ENCODE assay signal across 8 cellular contexts in the genomic region with DNA sequence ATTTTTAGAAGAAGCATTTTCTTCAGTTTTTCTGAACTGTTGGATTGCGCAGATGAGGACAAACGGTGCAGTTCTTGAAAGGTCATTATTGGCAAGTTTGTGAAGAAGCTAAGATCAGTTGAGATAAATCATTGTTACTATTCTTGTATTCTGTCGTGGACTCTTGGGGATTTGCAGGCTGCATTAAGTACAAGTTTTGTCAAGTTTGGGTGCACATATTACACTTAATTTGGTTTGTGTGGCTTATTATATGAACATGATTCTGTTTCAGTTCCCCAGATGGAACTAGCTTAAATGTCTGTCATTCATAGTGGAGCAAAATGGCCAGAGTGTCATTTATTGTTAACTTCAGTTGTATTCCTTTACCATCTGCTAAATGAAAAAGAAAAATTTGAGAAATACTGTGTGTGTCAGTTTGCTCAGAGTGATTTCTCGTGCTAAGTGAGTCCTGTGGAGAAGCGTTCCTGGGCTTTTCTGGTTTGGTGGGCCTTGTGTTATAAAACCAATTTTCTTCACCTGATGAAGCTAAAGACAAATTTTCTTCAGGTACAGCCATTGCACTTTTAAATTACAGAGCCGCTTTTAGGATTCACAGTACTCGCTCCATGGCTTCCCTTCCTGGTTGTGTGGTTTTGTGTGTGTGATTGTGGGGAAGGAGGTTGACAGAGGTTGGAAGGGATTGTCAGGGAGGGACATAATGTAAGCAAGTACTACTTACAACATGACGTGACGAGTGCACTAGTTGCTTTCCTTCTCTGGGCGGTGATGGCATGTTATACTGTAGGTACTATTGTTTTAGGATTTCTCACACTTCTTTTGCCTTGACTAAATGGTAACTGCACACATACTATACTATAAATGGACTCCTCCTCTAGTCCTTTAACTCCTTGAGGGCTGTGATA. TPM values are rescaled to one million over a fixed set of nuclear protein-coding genes. Genes with fewer than 3 reads are reported as not detected.
A peak's percentile ranks its signal among the peaks of the same experiment; 100 is the strongest.
DNase-seq lines count a peak whose midpoint lies in the region; ATAC-seq and TF ChIP-seq lines count a peak whose summit lies in the region.

No MANE protein-coding gene starts in this region.

- H3K27me3 ChIP-seq in OCI-LY1 (ENCODE audit: insufficient read depth, low read length), result no peaks in the 10 kb centered on the region
- no peaks in the 10 kb centered on the region for H3K27me3 ChIP-seq in parathyroid adenoma (ENCODE audit: control insufficient read depth, insufficient read depth, low read length)

- H3K4me3 ChIP-seq in OCI-LY1 (ENCODE audit: low read depth, low read length, poor library complexity, severe bottlenecking), result peak overlapping the region; percentile 69
- peak overlapping the region; percentile 57 for H3K4me3 ChIP-seq in parathyroid adenoma (ENCODE audit: low read depth, low read length)

- H3K27ac ChIP-seq in OCI-LY1 (ENCODE audit: low read depth, low read length, poor library complexity, severe bottlenecking), result peak overlapping the region; percentile 45
- H3K27ac ChIP-seq in parathyroid adenoma, result no peak overlapping the region

- H3K36me3 ChIP-seq in OCI-LY1 (ENCODE audit: insufficient read depth, low read length), result no peaks in the 10 kb centered on the region; the same call in 1 of the 2 replicates
- no peaks in the 10 kb centered on the region for H3K36me3 ChIP-seq in parathyroid adenoma (ENCODE audit: control insufficient read depth, insufficient read depth, low read length)

- peaks cover 40% of the 10 kb centered on the region for H3K4me1 Mint-ChIP-seq in endothelial cell (ENCODE audit: unreplicated experiment)

- peak overlapping the region; percentile 88 for H3K4me3 Mint-ChIP-seq in endothelial cell (ENCODE audit: unreplicated experiment)

- H2AFZ ChIP-seq in OCI-LY1 (ENCODE audit: low read length) (no peak overlapping the region), parathyroid adenoma (no peak overlapping the region)

- no peaks in the 10 kb centered on the region for H3K9me2 ChIP-seq in OCI-LY1 (ENCODE audit: low read depth, low read length)

- no peaks in the 10 kb centered on the region for H3K36me3 Mint-ChIP-seq in endothelial cell (ENCODE audit: low read depth, unreplicated experiment)

- H3K79me2 ChIP-seq in OCI-LY1 (ENCODE audit: insufficient read depth, low read length) (peaks cover 44% of the 10 kb centered on the region), parathyroid adenoma (no peaks in the 10 kb centered on the region)

- peak overlapping the region; percentile 28 for H3K27ac Mint-ChIP-seq in endothelial cell (ENCODE audit: unreplicated experiment)

- no peaks in the 10 kb centered on the region for H3K9me3 ChIP-seq in OCI-LY1 (ENCODE audit: low read length)
- no peaks in the 10 kb centered on the region for H3K9me3 ChIP-seq in parathyroid adenoma (ENCODE audit: control insufficient read depth, low read length)

- no peaks in the 10 kb centered on the region for H3K9me3 Mint-ChIP-seq in endothelial cell (ENCODE audit: unreplicated experiment)

- peak; percentile 22 for DNase-seq in Daoy (ENCODE audit: low read depth)
- DNase-seq in endothelial cell (ENCODE audit: low spot score), result no peak
- no peak for DNase-seq in omental fat pad (ENCODE audit: low spot score)
- DNase-seq in NOMO-1 treated with DMSO at 0.1 percent for 48 hours (lab: John Stamatoyannopoulos, UW; ENCODE audit: unreplicated experiment), result no peak

- H3K27me3 Mint-ChIP-seq in endothelial cell (ENCODE audit: unreplicated experiment), result peaks cover 5% of the 10 kb centered on the region

- H3K4me2 ChIP-seq in OCI-LY1 (ENCODE audit: low read length), result peak overlapping the region; percentile 74
- H3K4me2 ChIP-seq in parathyroid adenoma (ENCODE audit: low read length), result peak overlapping the region; percentile 67

- no peak for ATAC-seq in GM21447 (IDR thresholded peaks at IDR 0.05; ENCODE audit: unreplicated experiment)
- no peak for ATAC-seq in GM19035 (IDR thresholded peaks at IDR 0.05; ENCODE audit: unreplicated experiment)
- no peak for ATAC-seq in omental fat pad (ENCODE audit: low FRiP score)

- H3K4me1 ChIP-seq in OCI-LY1 (ENCODE audit: insufficient read depth, low read length, severe bottlenecking), result peaks cover 50% of the 10 kb centered on the region
- H3K4me1 ChIP-seq in parathyroid adenoma, result no peaks in the 10 kb centered on the region

- TF ChIP-seq CTCF in OCI-LY1 (IDR thresholded peaks at IDR 0.05; ENCODE audit: low read length), result no peak
- no peak for TF ChIP-seq CTCF in endothelial cell (IDR thresholded peaks at IDR 0.05; ENCODE audit: unreplicated experiment)
- TF ChIP-seq CTCF in parathyroid adenoma (IDR thresholded peaks at IDR 0.05), result no peak
- no peak for TF ChIP-seq CTCF in omental fat pad (IDR thresholded peaks at IDR 0.05)

- no peaks in the 10 kb centered on the region for H4K20me1 ChIP-seq in OCI-LY1 (ENCODE audit: insufficient read depth, low read length)

- H3K9ac ChIP-seq in OCI-LY1 (ENCODE audit: low read length) (peak overlapping the region; percentile 53), parathyroid adenoma (no peak overlapping the region)

- no peaks in the 10 kb centered on the region for H3F3A ChIP-seq in OCI-LY1 (ENCODE audit: insufficient read depth, low read length)

RNA-seq across cellular contexts. Expression of gene AKAP13, which starts 1.7 kb away (rescaled TPM):
- total RNA-seq in Daoy (2014; rRNA removed; shearing (Covaris generic)), result 9.9 and 18.5 TPM in 2 replicates
- total RNA-seq in endothelial cell (ENCODE audit: unreplicated experiment), result 249 TPM
- total RNA-seq in omental fat pad, result 100 to 1,000 TPM; 162 to 301 (median 216) TPM
